ENCODE assay signal across 26 cellular contexts in the genomic region with DNA sequence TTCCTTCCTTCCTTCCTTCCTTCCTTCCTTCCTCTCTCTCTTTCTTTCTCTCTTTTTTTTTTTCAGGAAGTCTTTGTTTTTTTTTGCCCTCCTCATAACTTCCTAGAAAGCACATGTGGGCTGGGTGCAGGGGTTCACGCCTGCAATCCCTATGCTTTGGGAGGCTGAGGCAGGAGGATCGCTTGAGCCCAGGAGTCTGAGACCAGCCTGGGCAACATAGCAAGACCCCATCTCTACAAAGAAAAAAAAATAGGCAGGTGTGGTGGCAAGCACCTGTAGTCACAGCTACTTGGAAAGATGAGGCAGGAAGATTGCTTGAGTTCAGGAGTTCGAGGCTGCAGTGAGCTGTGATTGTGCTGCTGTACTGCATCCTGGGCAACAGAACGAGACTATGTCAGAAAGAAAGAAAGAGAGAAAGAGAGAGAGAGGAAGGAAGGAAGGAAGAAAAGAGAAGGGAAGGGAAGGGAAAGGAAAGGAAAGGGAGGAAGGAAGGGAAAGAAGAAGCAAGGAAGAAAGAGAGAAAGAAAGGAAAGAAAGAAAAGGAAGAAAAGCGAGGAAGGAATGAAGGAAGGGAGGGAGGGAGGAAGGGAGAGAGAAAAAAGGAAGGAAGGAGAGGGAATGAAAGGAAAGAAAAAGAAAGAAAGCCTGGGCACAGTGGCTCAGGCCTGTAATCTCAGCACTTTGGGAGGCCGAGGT.
"Had no signal": no experiment of that assay in that cellular context is flagged by ENCODE, and none has a peak within 500 bp of the region (broad histone marks: within the 10 kb centered on the region; RNA-seq: fewer than 3 reads in every experiment).

No MANE protein-coding gene starts in this region.

- H3K9me3 Mint-ChIP-seq: dendritic cell treated with granulocyte-macrophage colony-stimulating factor and Interleukin-4, amounts not matched to agents 40 ng/mL and 50 ng/mL, for 4 days; effector memory CD8-positive, alpha-beta T cell; endodermal cell; mesothelial cell of epicardium had no signal

- H3K27ac ChIP-seq: colonic mucosa, epithelial cell of prostate, esophagus squamous epithelium, gastrocnemius medialis, heart right ventricle, left lung, lower lobe of right lung had no signal

- H3K4me3 Mint-ChIP-seq: effector memory CD8-positive, alpha-beta T cell; endodermal cell; mesothelial cell of epicardium had no signal

- H3K27me3 ChIP-seq: colonic mucosa, esophagus squamous epithelium, gastrocnemius medialis, left lung had no signal

- ATAC-seq: effector memory CD8-positive, alpha-beta T cell; esophagus mucosa; gastrocnemius medialis; heart right ventricle; left cardiac atrium; left lung; left ventricle myocardium superior; lower lobe of right lung; mucosa of descending colon had no signal

- H3K4me3 ChIP-seq: colonic mucosa, esophagus squamous epithelium, gastrocnemius medialis, heart right ventricle, left lung, lower lobe of right lung, mucosa of descending colon had no signal

- H3K36me3 Mint-ChIP-seq: mesothelial cell of epicardium had no signal

- H3K36me3 ChIP-seq: colonic mucosa, esophagus squamous epithelium, gastrocnemius medialis, heart right ventricle, left lung, lower lobe of right lung had no signal

- H3K27ac Mint-ChIP-seq: dendritic cell treated with granulocyte-macrophage colony-stimulating factor and Interleukin-4, amounts not matched to agents 40 ng/mL and 50 ng/mL, for 4 days; effector memory CD8-positive, alpha-beta T cell; endodermal cell; mesothelial cell of epicardium had no signal

- DNase-seq: colonic mucosa; cortex of kidney; effector CD8-positive, alpha-beta T cell; effector memory CD8-positive, alpha-beta T cell; endodermal cell; erythroblast; esophagus squamous epithelium; foreskin melanocyte; gastrocnemius medialis; glutamatergic neuron; head of caudate nucleus; heart right ventricle; hippocampal formation; left cardiac atrium; left lung; left ventricle myocardium superior; lower lobe of right lung; mesenchymal stem cell; mucosa of descending colon had no signal

- FAIRE-seq: endometrium, islet of Langerhans, keratinocyte had no signal

- H3K4me1 ChIP-seq: gastrocnemius medialis had no signal

- H3K9me3 ChIP-seq: colonic mucosa, esophagus squamous epithelium, gastrocnemius medialis, heart right ventricle, left lung, lower lobe of right lung, mucosa of descending colon had no signal
